In genomic region chr11:126352163-126352562, GRCh38 we compare ENCODE assay signal across 2 cellular contexts.
TF ChIP-seq lines count a peak whose summit lies in the region.

No MANE protein-coding gene starts in this region.

TF ChIP-seq in HCT116, 20 proteins besides CTCF, POLR2A, EP300 and RAD21:
- no peak for TF ChIP-seq ATF3 (IDR thresholded peaks at IDR 0.05)
- TF ChIP-seq CEBPB (IDR thresholded peaks at IDR 0.05; ENCODE audit: low read depth), result no peak
- no peak for TF ChIP-seq SP1 (IDR thresholded peaks at IDR 0.05; ENCODE audit: low read depth)
- TF ChIP-seq EGR1 (IDR thresholded peaks at IDR 0.05; ENCODE audit: low read depth), result no peak
- no peak for TF ChIP-seq ZFX (IDR thresholded peaks at IDR 0.05)
- no peak for TF ChIP-seq TCF7L2 (IDR thresholded peaks at IDR 0.05; ENCODE audit: borderline replicate concordance, extremely low read depth, insufficient read depth, insufficient read length)
- TF ChIP-seq EZH2phosphoT487 (IDR thresholded peaks at IDR 0.05; ENCODE audit: borderline replicate concordance), result no peak
- no peak for TF ChIP-seq SIN3A (IDR thresholded peaks at IDR 0.05; ENCODE audit: low read depth)
- no peak for TF ChIP-seq JUND (IDR thresholded peaks at IDR 0.05)
- no peak for TF ChIP-seq CBX3 (IDR thresholded peaks at IDR 0.05; ENCODE audit: low read depth)
- no peak for TF ChIP-seq ZNF274 (IDR thresholded peaks at IDR 0.05; ENCODE audit: low read depth, low read length)
- TF ChIP-seq FOSL1 (IDR thresholded peaks at IDR 0.05; ENCODE audit: low read depth), result no peak
- TF ChIP-seq POLR2AphosphoS5 (IDR thresholded peaks at IDR 0.05; ENCODE audit: low read depth, low read length), result no peak
- TF ChIP-seq EZH2 (IDR thresholded peaks at IDR 0.05), result no peak
- TF ChIP-seq MAX (IDR thresholded peaks at IDR 0.05), result no peak
- no peak for TF ChIP-seq ELF1 (IDR thresholded peaks at IDR 0.05; ENCODE audit: borderline replicate concordance, low read depth)
- no peak for TF ChIP-seq SRF (IDR thresholded peaks at IDR 0.05; ENCODE audit: low read depth)
- no peak for TF ChIP-seq REST (IDR thresholded peaks at IDR 0.05; ENCODE audit: low read depth)
- no peak for TF ChIP-seq YY1 (IDR thresholded peaks at IDR 0.05; ENCODE audit: extremely low read depth, insufficient replicate concordance, low read depth, low read length)
- no peak for TF ChIP-seq ZBTB33 (IDR thresholded peaks at IDR 0.05; ENCODE audit: extremely low read depth, insufficient replicate concordance, low read length)

TF ChIP-seq in K562, 482 proteins besides CTCF, POLR2A, EP300 and RAD21:
- TF ChIP-seq BRCA1 (IDR thresholded peaks at IDR 0.05) (no peak), BRCA1 (CRISPR knock-in tag; IDR thresholded peaks at IDR 0.05) (no peak), PCBP1 (IDR thresholded peaks at IDR 0.05; ENCODE audit: low read depth, low read length, poor library complexity, severe bottlenecking) (no peak), PML (IDR thresholded peaks at IDR 0.05; ENCODE audit: low read length) (no peak), ZKSCAN3 (CRISPR knock-in tag; IDR thresholded peaks at IDR 0.05) (no peak), POLR2B (IDR thresholded peaks at IDR 0.05; ENCODE audit: low read depth, partially characterized antibody) (no peak), DACH1 (IDR thresholded peaks at IDR 0.05; ENCODE audit: partially characterized antibody) (no peak), MGA (IDR thresholded peaks at IDR 0.05) (no peak), POLR2AphosphoS5 (IDR thresholded peaks at IDR 0.05; ENCODE audit: control insufficient read depth, insufficient read depth, low read depth, low read length) (no peak), ETS2 (tag; IDR thresholded peaks at IDR 0.05; ENCODE audit: borderline replicate concordance, poor library complexity, severe bottlenecking) (no peak)
- TF ChIP-seq, protein P1, sequence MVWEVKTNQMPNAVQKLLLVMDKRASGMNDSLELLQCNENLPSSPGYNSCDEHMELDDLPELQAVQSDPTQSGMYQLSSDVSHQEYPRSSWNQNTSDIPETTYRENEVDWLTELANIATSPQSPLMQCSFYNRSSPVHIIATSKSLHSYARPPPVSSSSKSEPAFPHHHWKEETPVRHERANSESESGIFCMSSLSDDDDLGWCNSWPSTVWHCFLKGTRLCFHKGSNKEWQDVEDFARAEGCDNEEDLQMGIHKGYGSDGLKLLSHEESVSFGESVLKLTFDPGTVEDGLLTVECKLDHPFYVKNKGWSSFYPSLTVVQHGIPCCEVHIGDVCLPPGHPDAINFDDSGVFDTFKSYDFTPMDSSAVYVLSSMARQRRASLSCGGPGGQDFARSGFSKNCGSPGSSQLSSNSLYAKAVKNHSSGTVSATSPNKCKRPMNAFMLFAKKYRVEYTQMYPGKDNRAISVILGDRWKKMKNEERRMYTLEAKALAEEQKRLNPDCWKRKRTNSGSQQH (CRISPR knock-in tag; IDR thresholded peaks at IDR 0.05), result no peak
